Comparison of ENCODE assay signal across 10 cellular contexts in the genomic region with DNA sequence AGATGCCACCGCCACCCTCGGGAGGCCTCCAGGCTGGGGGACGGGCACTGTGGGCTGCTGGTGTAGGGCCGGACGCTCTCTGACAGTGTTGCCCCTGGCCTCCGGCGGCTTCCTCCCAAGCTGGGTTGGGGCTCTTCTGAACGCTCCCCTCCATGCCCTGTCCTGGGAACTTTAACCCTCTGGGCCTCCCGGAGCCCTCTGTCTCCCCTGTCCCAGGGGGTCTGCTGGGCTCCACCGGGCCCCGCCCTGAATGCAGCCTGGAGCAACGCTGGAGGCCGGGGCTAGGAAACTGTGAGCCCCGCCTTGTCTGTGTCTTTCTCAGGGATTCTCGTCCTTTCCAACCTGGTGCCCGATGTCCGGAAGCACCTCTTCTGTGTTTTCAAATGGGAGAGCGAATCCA. TPM values are rescaled to one million over a fixed set of nuclear protein-coding genes. Genes with fewer than 3 reads are reported as not detected.
DNase-seq lines count a peak whose midpoint lies in the region; ATAC-seq and TF ChIP-seq lines count a peak whose summit lies in the region.
"Had no signal": no experiment of that assay in that cellular context is flagged by ENCODE, and none has a peak within 500 bp of the region (broad histone marks: within the 10 kb centered on the region; RNA-seq: fewer than 3 reads in every experiment).

No MANE protein-coding gene starts in this region.

- no peak for ATAC-seq in CD4-positive, CD25-positive, alpha-beta regulatory T cell (ENCODE audit: low read depth in 2 of 2)
- no peak for ATAC-seq in activated B cell treated with CpG ODN at 0.5 μM for 24 hours (ENCODE audit: low read depth)
- no peak for ATAC-seq in memory B cell (ENCODE audit: low read depth)
- no peak for ATAC-seq in HG02623 (IDR thresholded peaks at IDR 0.05; ENCODE audit: unreplicated experiment)
- ATAC-seq in left colon = no peak
- ATAC-seq: K562, Panc1 had no signal

- H3K27me3 Mint-ChIP-seq in CD4-positive, CD25-positive, alpha-beta regulatory T cell = no peaks in the 10 kb centered on the region
- no peaks in the 10 kb centered on the region for H3K27me3 Mint-ChIP-seq in activated B cell treated with CpG ODN at 0.5 μM for 24 hours
- no peaks in the 10 kb centered on the region for H3K27me3 Mint-ChIP-seq in memory B cell

- H3K9me3 ChIP-seq in CD4-positive, CD25-positive, alpha-beta regulatory T cell (ENCODE audit: control insufficient read depth in 2 of 2, low read length in 2 of 2) = no peaks in the 10 kb centered on the region
- no peaks in the 10 kb centered on the region for H3K9me3 ChIP-seq in DOHH2 (ENCODE audit: control insufficient read depth, insufficient read depth, low read length)

- H3K27ac ChIP-seq in CD4-positive, CD25-positive, alpha-beta regulatory T cell (ENCODE audit: insufficient read depth, low read length, poor library complexity, severe bottlenecking) = peak overlapping the region; percentile 92
- peak overlapping the region; percentile 72 for H3K27ac ChIP-seq in DOHH2 (ENCODE audit: low read depth, low read length)

- no peaks in the 10 kb centered on the region for H3K9me2 ChIP-seq in DOHH2 (replicated peaks; ENCODE audit: control insufficient read depth, low read length)

- H3K4me1 Mint-ChIP-seq in CD4-positive, CD25-positive, alpha-beta regulatory T cell = peaks cover 0 to 80% (median 23%) of the 10 kb centered on the region in 4 donors
- H3K4me1 Mint-ChIP-seq in activated B cell treated with CpG ODN at 0.5 μM for 24 hours = peaks cover 63% of the 10 kb centered on the region
- peaks cover 29% of the 10 kb centered on the region for H3K4me1 Mint-ChIP-seq in memory B cell

- no peaks in the 10 kb centered on the region for H4K20me1 ChIP-seq in DOHH2 (ENCODE audit: control insufficient read depth, insufficient read depth, low read depth, low read length)

- H3K4me2 ChIP-seq in DOHH2 (ENCODE audit: low read length) = peak overlapping the region; percentile 64

- TF ChIP-seq CTCF in DOHH2 (IDR thresholded peaks at IDR 0.05; ENCODE audit: low read depth, low read length, poor library complexity, severe bottlenecking) (no peak), activated B cell treated with CpG ODN at 0.5 μM for 24 hours (IDR thresholded peaks at IDR 0.05) (no peak)

- POLR2A ChIA-PET in activated B cell treated with CpG ODN at 0.5 μM for 24 hours (lab: Charles Lee) = no interaction called here

- CTCF ChIA-PET in activated B cell treated with CpG ODN at 0.5 μM for 24 hours (lab: Charles Lee) = no interaction called here

- H3K4me3 Mint-ChIP-seq in CD4-positive, CD25-positive, alpha-beta regulatory T cell = peak overlapping the region in 3 of 4 donors; percentile 86 to 96 (median 93)
- H3K4me3 Mint-ChIP-seq in activated B cell treated with CpG ODN at 0.5 μM for 24 hours (no peak overlapping the region), memory B cell (no peak overlapping the region)

- H3K79me2 ChIP-seq in DOHH2 (ENCODE audit: control insufficient read depth, low read length) = no peaks in the 10 kb centered on the region

- peaks cover under 1% of the 10 kb centered on the region; the same call in 1 of the 2 replicates for H3F3A ChIP-seq in DOHH2 (ENCODE audit: control insufficient read depth, insufficient read depth)

- intact Hi-C loops in activated B cell treated with CpG ODN at 0.5 μM for 24 hours (cut with micrococcal nuclease) = loop anchor here (2.0 to 10.0 kb wide), 3 partner anchors 13 to 369 kb away; no protein-coding TSS in a partner anchor
- intact Hi-C loops in left colon (cut with DNase I, micrococcal nuclease) = no loop called here

- H3K27ac Mint-ChIP-seq in CD4-positive, CD25-positive, alpha-beta regulatory T cell = peak overlapping the region; percentile 100
- H3K27ac Mint-ChIP-seq in activated B cell treated with CpG ODN at 0.5 μM for 24 hours = peak overlapping the region; percentile 98
- H3K27ac Mint-ChIP-seq in memory B cell = peak overlapping the region; percentile 95

- peaks cover 0 to 3% (median 0%) of the 10 kb centered on the region in 7 donors for H3K9me3 Mint-ChIP-seq in CD4-positive, CD25-positive, alpha-beta regulatory T cell
- H3K9me3 Mint-ChIP-seq in activated B cell treated with CpG ODN at 0.5 μM for 24 hours (no peaks in the 10 kb centered on the region), memory B cell (no peaks in the 10 kb centered on the region)

- H3K4me3 ChIP-seq in CD4-positive, CD25-positive, alpha-beta regulatory T cell (ENCODE audit: low read depth, low read length) = peak overlapping the region; percentile 2
- H3K4me3 ChIP-seq in DOHH2 (ENCODE audit: low read length) = peak overlapping the region; percentile 44
- H3K4me3 ChIP-seq: K562 had no signal

- no peaks in the 10 kb centered on the region for H3K36me3 ChIP-seq in CD4-positive, CD25-positive, alpha-beta regulatory T cell (ENCODE audit: control insufficient read depth, insufficient read depth, low read length)
- no peaks in the 10 kb centered on the region for H3K36me3 ChIP-seq in DOHH2 (ENCODE audit: control insufficient read depth, low read length)

- H3K27me3 ChIP-seq in CD4-positive, CD25-positive, alpha-beta regulatory T cell (ENCODE audit: control insufficient read depth, insufficient read depth, low read length) = no peaks in the 10 kb centered on the region
- no peaks in the 10 kb centered on the region for H3K27me3 ChIP-seq in DOHH2 (ENCODE audit: control insufficient read depth, low read length)

- H3K36me3 Mint-ChIP-seq in CD4-positive, CD25-positive, alpha-beta regulatory T cell = peaks cover 4% of the 10 kb centered on the region
- H3K36me3 Mint-ChIP-seq in activated B cell treated with CpG ODN at 0.5 μM for 24 hours (ENCODE audit: low read depth) = no peaks in the 10 kb centered on the region
- peaks cover 4% of the 10 kb centered on the region for H3K36me3 Mint-ChIP-seq in memory B cell

- DNase-seq in CD4-positive, CD25-positive, alpha-beta regulatory T cell = no peak
- DNase-seq in activated B cell treated with CpG ODN at 0.5 μM for 24 hours (no peak), memory B cell (ENCODE audit: low spot score in 2 of 2) (no peak), cortex of kidney (lab: John Stamatoyannopoulos, UW) (no peak), left colon (no peak), islet precursor cell (no peak)

- H3K4me1 ChIP-seq in CD4-positive, CD25-positive, alpha-beta regulatory T cell (ENCODE audit: control insufficient read depth, insufficient read depth, low read length, poor library complexity, severe bottlenecking) = peaks cover 40% of the 10 kb centered on the region
- H3K4me1 ChIP-seq in DOHH2 (ENCODE audit: control insufficient read depth, low read length) = peaks cover 44% of the 10 kb centered on the region

RNA-seq across cellular contexts. Expression of a gene that starts 45.7 kb away (rescaled TPM):
- total RNA-seq in CD4-positive, CD25-positive, alpha-beta regulatory T cell = 94.6 TPM
- under 1 TPM; 0.16 to 0.78 (median 0.31) TPM for polyA plus RNA-seq in CD4-positive, CD25-positive, alpha-beta regulatory T cell
- total RNA-seq in activated B cell treated with CpG ODN at 0.5 μM for 24 hours (50.3 and 58.7 TPM in 2 replicates), left colon (10 to 100 TPM; 63.1 to 82.6 TPM)

Comparison
In these comparisons a context has a peak if more than half of its experiments do, and no peak if none do; other contexts are left out.
1. H3K4me3 Mint-ChIP-seq: peak in CD4-positive, CD25-positive, alpha-beta regulatory T cell (3 of 4); none in activated B cell treated with CpG ODN at 0.5 μM for 24 hours (single experiment) and memory B cell (single experiment).
2. Peak in every context shown above with its lines, with median percentiles within 50 percentile points of each other: H3K27ac Mint-ChIP-seq.